1 cellular context compared by ENCODE assay signal in genomic region chr7:112654322-112655216, GRCh38.
TF ChIP-seq lines count a peak whose summit lies in the region.

No MANE protein-coding gene starts in this region.

TF ChIP-seq in GM23338, 12 proteins besides CTCF, POLR2A, EP300 and RAD21 (continued from another document):
- TF ChIP-seq, protein P1, sequence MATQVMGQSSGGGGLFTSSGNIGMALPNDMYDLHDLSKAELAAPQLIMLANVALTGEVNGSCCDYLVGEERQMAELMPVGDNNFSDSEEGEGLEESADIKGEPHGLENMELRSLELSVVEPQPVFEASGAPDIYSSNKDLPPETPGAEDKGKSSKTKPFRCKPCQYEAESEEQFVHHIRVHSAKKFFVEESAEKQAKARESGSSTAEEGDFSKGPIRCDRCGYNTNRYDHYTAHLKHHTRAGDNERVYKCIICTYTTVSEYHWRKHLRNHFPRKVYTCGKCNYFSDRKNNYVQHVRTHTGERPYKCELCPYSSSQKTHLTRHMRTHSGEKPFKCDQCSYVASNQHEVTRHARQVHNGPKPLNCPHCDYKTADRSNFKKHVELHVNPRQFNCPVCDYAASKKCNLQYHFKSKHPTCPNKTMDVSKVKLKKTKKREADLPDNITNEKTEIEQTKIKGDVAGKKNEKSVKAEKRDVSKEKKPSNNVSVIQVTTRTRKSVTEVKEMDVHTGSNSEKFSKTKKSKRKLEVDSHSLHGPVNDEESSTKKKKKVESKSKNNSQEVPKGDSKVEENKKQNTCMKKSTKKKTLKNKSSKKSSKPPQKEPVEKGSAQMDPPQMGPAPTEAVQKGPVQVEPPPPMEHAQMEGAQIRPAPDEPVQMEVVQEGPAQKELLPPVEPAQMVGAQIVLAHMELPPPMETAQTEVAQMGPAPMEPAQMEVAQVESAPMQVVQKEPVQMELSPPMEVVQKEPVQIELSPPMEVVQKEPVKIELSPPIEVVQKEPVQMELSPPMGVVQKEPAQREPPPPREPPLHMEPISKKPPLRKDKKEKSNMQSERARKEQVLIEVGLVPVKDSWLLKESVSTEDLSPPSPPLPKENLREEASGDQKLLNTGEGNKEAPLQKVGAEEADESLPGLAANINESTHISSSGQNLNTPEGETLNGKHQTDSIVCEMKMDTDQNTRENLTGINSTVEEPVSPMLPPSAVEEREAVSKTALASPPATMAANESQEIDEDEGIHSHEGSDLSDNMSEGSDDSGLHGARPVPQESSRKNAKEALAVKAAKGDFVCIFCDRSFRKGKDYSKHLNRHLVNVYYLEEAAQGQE (IDR thresholded peaks at IDR 0.05; ENCODE audit: unreplicated experiment), result no peak
- no peak for TF ChIP-seq EZH2 (IDR thresholded peaks at IDR 0.05; ENCODE audit: low read depth, unreplicated experiment)
- no peak for TF ChIP-seq NANOG (IDR thresholded peaks at IDR 0.05; ENCODE audit: borderline replicate concordance)
- TF ChIP-seq ZNF462 (CRISPR knock-in tag; IDR thresholded peaks at IDR 0.05), result no peak
- TF ChIP-seq POLR2AphosphoS5 (IDR thresholded peaks at IDR 0.05; ENCODE audit: low read depth), result no peak
- no peak for TF ChIP-seq ZNF114 (CRISPR knock-in tag; IDR thresholded peaks at IDR 0.05)
- TF ChIP-seq CREB1 (CRISPR knock-in tag; IDR thresholded peaks at IDR 0.05; ENCODE audit: low read depth), result no peak
- no peak for TF ChIP-seq ETS1 (IDR thresholded peaks at IDR 0.05)
